In the genomic region with DNA sequence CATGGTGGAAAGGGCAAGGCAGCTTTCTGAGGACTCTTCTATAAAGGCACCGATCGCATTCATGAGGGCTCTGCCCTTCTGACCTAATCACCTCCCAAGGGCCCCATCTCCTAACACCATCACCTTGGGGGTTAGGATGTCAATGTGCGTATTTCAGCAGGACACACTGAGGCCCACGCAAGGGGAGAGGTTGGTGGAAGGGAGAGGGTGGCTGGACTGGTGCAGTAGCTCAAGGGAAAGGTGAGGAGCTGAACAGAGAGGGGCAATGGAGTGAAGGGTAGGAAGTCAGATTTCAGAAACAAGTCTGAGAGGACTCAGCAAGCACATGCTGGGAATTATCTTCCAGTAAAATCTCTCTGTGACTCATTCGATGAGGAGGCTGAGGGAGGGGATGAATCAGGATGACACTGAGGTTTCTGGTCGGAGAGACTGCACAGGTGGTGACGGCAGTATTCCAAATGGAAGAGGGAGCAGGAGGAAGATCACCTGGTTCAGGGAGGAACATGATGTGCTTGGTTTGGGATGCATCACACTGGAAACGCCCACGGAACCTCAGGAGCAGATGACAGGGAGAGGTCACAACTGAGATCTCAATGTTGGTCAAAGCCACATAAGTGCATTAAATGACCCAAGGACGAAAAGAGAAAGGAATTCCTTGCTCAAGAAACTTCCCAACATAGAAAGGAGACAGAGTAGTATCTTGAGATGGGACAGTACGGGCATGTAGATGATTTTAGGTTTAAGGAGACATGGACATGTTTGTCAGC, we compare ENCODE assay signal across 15 cellular contexts.
DNase-seq lines count a peak whose midpoint lies in the region; ATAC-seq, FAIRE-seq and TF ChIP-seq lines count a peak whose summit lies in the region.
"Had no signal": no experiment of that assay in that cellular context is flagged by ENCODE, and none has a peak within 500 bp of the region (broad histone marks: within the 10 kb centered on the region; RNA-seq: fewer than 3 reads in every experiment).

No MANE protein-coding gene starts in this region.

- H3K9me3 ChIP-seq in SK-N-SH (no peaks in the 10 kb centered on the region), transverse colon (no peaks in the 10 kb centered on the region)
- H3K9me3 ChIP-seq: Caco-2, gastroesophageal sphincter, prostate gland had no signal

- WGBS in SK-N-SH (ENCODE audit: low lambda C conversion rate) = 10% methylated on average over 11 of the region's 11 CpGs
- WGBS in transverse colon (ENCODE audit: low coverage in 1 of 2), 2 donors = 81 to 85% methylated on average over 6 to 11 of the region's 11 CpGs

- DNase-seq in SK-N-SH (no peak), RCC 7860 (ENCODE audit: low spot score) (peak; percentile 70), foreskin keratinocyte (peak; percentile 97 to 99), transverse colon (no peak), midbrain (lab: John Stamatoyannopoulos, UW) (no peak)
- no peak for DNase-seq in activated T-helper 1 cell treated with anti-CD3 and anti-CD28 coated beads, Interleukin-12 subunit alpha, Interleukin-12 subunit beta, Interleukin-2, Interleukin-4 antibody, amounts not matched to agents 30 ng/mL and 10 ng/mL and 1 ng/mL, durations not matched to agents 14 hours and 24 hours and 36 hours (ENCODE audit: low spot score)
- DNase-seq: activated gamma-delta T cell, Caco-2, NCI-H2171 had no signal

- ATAC-seq in SK-N-SH treated with all-trans-retinoic acid at 6 μM for 48 hours (no peak), foreskin keratinocyte (peak; percentile 99), HG03520 (IDR thresholded peaks at IDR 0.05; ENCODE audit: unreplicated experiment) (no peak)
- ATAC-seq: gastroesophageal sphincter had no signal

- no peaks in the 10 kb centered on the region for H3K36me3 ChIP-seq in SK-N-SH (replicated peaks in 1 of 2; ENCODE audit: control insufficient read depth in 1 of 2, insufficient read depth in 2 of 2, low read length in 1 of 2)
- no peaks in the 10 kb centered on the region for H3K36me3 ChIP-seq in transverse colon
- H3K36me3 ChIP-seq: gastroesophageal sphincter, prostate gland had no signal

- no peak overlapping the region for H2AFZ ChIP-seq in SK-N-SH (ENCODE audit: low read depth)

- H3K9me3 Mint-ChIP-seq in activated T-helper 1 cell treated with anti-CD3 and anti-CD28 coated beads, Interleukin-12 subunit alpha, Interleukin-12 subunit beta, Interleukin-2, Interleukin-4 antibody, amounts not matched to agents 30 ng/mL and 10 ng/mL and 1 ng/mL, durations not matched to agents 14 hours and 24 hours and 36 hours = no peaks in the 10 kb centered on the region
- H3K9me3 Mint-ChIP-seq: endodermal cell had no signal

- POLR2A ChIA-PET in SK-N-SH (lab: Yijun Ruan, JAX) = no interaction called here

- intact Hi-C loops in activated T-helper 1 cell treated with anti-CD3 and anti-CD28 coated beads, Interleukin-12 subunit alpha, Interleukin-12 subunit beta, Interleukin-2, Interleukin-4 antibody, amounts not matched to agents 30 ng/mL and 10 ng/mL and 1 ng/mL, durations not matched to agents 14 hours and 24 hours and 36 hours (cut with micrococcal nuclease) = no loop called here
- intact Hi-C loops in transverse colon (cut with DNase I; ENCODE audit: low total_unique reads) = no loop called here

- no peaks in the 10 kb centered on the region for H4K20me1 ChIP-seq in SK-N-SH (ENCODE audit: insufficient read depth)

- no peak for TF ChIP-seq POLR2A in transverse colon (IDR thresholded peaks at IDR 0.05)

- no peaks in the 10 kb centered on the region for H3K36me3 Mint-ChIP-seq in activated T-helper 1 cell treated with anti-CD3 and anti-CD28 coated beads, Interleukin-12 subunit alpha, Interleukin-12 subunit beta, Interleukin-2, Interleukin-4 antibody, amounts not matched to agents 30 ng/mL and 10 ng/mL and 1 ng/mL, durations not matched to agents 14 hours and 24 hours and 36 hours (ENCODE audit: low read depth)

- H3K9me2 ChIP-seq in SK-N-SH = no peaks in the 10 kb centered on the region

- H3K9ac ChIP-seq in SK-N-SH = no peak overlapping the region

- CTCF ChIA-PET in SK-N-SH (lab: Yijun Ruan, JAX) = no interaction called here

- H3K4me2 ChIP-seq in SK-N-SH = no peak overlapping the region

- TF ChIP-seq EP300 in SK-N-SH (IDR thresholded peaks at IDR 0.05; ENCODE audit: borderline replicate concordance in 1 of 2, low read depth in 1 of 2, low read length in 1 of 2) = no peak
- no peak for TF ChIP-seq EP300 in transverse colon (IDR thresholded peaks at IDR 0.05; ENCODE audit: low read depth)

- no peaks in the 10 kb centered on the region for H3K4me1 ChIP-seq in SK-N-SH (ENCODE audit: control insufficient read depth in 1 of 2, insufficient read depth in 2 of 2, low read depth in 1 of 2, low read length in 1 of 2)
- peaks cover 26% of the 10 kb centered on the region for H3K4me1 ChIP-seq in foreskin keratinocyte
- H3K4me1 ChIP-seq in transverse colon = peaks cover 0 to 5% (median 0%) of the 10 kb centered on the region in 4 donors
- H3K4me1 ChIP-seq: Caco-2, gastroesophageal sphincter, prostate gland had no signal

- H3K27me3 ChIP-seq in SK-N-SH (ENCODE audit: insufficient read depth) = peaks cover 33% of the 10 kb centered on the region; the same call in 1 of the 2 replicates
- H3K27me3 ChIP-seq in foreskin keratinocyte = no peaks in the 10 kb centered on the region
- no peaks in the 10 kb centered on the region for H3K27me3 ChIP-seq in transverse colon

- no peak for TF ChIP-seq RAD21 in SK-N-SH (IDR thresholded peaks at IDR 0.05; ENCODE audit: low read length)

- no peak overlapping the region for H3K4me3 Mint-ChIP-seq in activated T-helper 1 cell treated with anti-CD3 and anti-CD28 coated beads, Interleukin-12 subunit alpha, Interleukin-12 subunit beta, Interleukin-2, Interleukin-4 antibody, amounts not matched to agents 30 ng/mL and 10 ng/mL and 1 ng/mL, durations not matched to agents 14 hours and 24 hours and 36 hours
- H3K4me3 Mint-ChIP-seq: endodermal cell had no signal

- in situ Hi-C loops in transverse colon (cut with MboI; ENCODE audit: low pct_ligation_motif_present in 1 of 4, low pct_unique_long_range_greater_than_20kb in 1 of 4, low sequenced_read_pairs in 3 of 4) = no loop called here

- FAIRE-seq in RCC 7860 (lab: Jason Lieb, UNC) = peak; percentile 69

- H3K79me2 ChIP-seq in SK-N-SH (ENCODE audit: insufficient read depth) = no peaks in the 10 kb centered on the region

- TF ChIP-seq CTCF in SK-N-SH (IDR thresholded peaks at IDR 0.05) (no peak), foreskin keratinocyte (conservative IDR thresholded peaks at IDR 0.05) (no peak), transverse colon (IDR thresholded peaks at IDR 0.05) (no peak)

- peaks cover 4% of the 10 kb centered on the region for H3K27me3 Mint-ChIP-seq in activated T-helper 1 cell treated with anti-CD3 and anti-CD28 coated beads, Interleukin-12 subunit alpha, Interleukin-12 subunit beta, Interleukin-2, Interleukin-4 antibody, amounts not matched to agents 30 ng/mL and 10 ng/mL and 1 ng/mL, durations not matched to agents 14 hours and 24 hours and 36 hours (ENCODE audit: insufficient read depth)

- no peaks in the 10 kb centered on the region for H3F3A ChIP-seq in SK-N-SH (replicated peaks; ENCODE audit: insufficient read depth)

- H3K4me1 Mint-ChIP-seq in activated T-helper 1 cell treated with anti-CD3 and anti-CD28 coated beads, Interleukin-12 subunit alpha, Interleukin-12 subunit beta, Interleukin-2, Interleukin-4 antibody, amounts not matched to agents 30 ng/mL and 10 ng/mL and 1 ng/mL, durations not matched to agents 14 hours and 24 hours and 36 hours (ENCODE audit: low read depth) = no peaks in the 10 kb centered on the region
- H3K4me1 Mint-ChIP-seq: endodermal cell had no signal

- no peak overlapping the region for H3K27ac Mint-ChIP-seq in activated T-helper 1 cell treated with anti-CD3 and anti-CD28 coated beads, Interleukin-12 subunit alpha, Interleukin-12 subunit beta, Interleukin-2, Interleukin-4 antibody, amounts not matched to agents 30 ng/mL and 10 ng/mL and 1 ng/mL, durations not matched to agents 14 hours and 24 hours and 36 hours
- H3K27ac Mint-ChIP-seq: endodermal cell had no signal

- H3K4me3 ChIP-seq in SK-N-SH (ENCODE audit: low read depth in 2 of 2, low read length in 1 of 2) (no peak overlapping the region), transverse colon (no peak overlapping the region)
- H3K4me3 ChIP-seq: gastroesophageal sphincter, prostate gland had no signal

- H3K27ac ChIP-seq in SK-N-SH (ENCODE audit: low read depth in 2 of 2, low read length in 1 of 2) (no peak overlapping the region), foreskin keratinocyte (peak overlapping the region; percentile 99), transverse colon (no peak overlapping the region)
- H3K27ac ChIP-seq: 22Rv1, gastroesophageal sphincter, prostate gland had no signal

TF ChIP-seq in SK-N-SH, 30 proteins besides CTCF, POLR2A, EP300 and RAD21 (continues in another document):
- no peak for TF ChIP-seq RXRA (IDR thresholded peaks at IDR 0.05; ENCODE audit: borderline replicate concordance, low read depth)
- TF ChIP-seq, protein P1, sequence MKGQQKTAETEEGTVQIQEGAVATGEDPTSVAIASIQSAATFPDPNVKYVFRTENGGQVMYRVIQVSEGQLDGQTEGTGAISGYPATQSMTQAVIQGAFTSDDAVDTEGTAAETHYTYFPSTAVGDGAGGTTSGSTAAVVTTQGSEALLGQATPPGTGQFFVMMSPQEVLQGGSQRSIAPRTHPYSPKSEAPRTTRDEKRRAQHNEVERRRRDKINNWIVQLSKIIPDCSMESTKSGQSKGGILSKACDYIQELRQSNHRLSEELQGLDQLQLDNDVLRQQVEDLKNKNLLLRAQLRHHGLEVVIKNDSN (IDR thresholded peaks at IDR 0.05; ENCODE audit: borderline replicate concordance, low read depth) = no peak
- TF ChIP-seq, protein P2, sequence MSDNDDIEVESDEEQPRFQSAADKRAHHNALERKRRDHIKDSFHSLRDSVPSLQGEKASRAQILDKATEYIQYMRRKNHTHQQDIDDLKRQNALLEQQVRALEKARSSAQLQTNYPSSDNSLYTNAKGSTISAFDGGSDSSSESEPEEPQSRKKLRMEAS (IDR thresholded peaks at IDR 0.05; ENCODE audit: low read depth) = no peak

TF ChIP-seq in SK-N-SH treated with all-trans-retinoic acid at 6 μM for 48 hours, 23 proteins besides CTCF, POLR2A, EP300 and RAD21 (continues in another document):
- TF ChIP-seq ISL1 (CRISPR knock-in tag; IDR thresholded peaks at IDR 0.05) = no peak
- TF ChIP-seq PPARA (CRISPR knock-in tag; IDR thresholded peaks at IDR 0.05; ENCODE audit: borderline replicate concordance) = no peak
- no peak for TF ChIP-seq BACH2 (CRISPR knock-in tag; IDR thresholded peaks at IDR 0.05; ENCODE audit: borderline replicate concordance)
- TF ChIP-seq ESRRG (CRISPR knock-in tag; IDR thresholded peaks at IDR 0.05) = no peak
- no peak for TF ChIP-seq SNAI2 (CRISPR knock-in tag; IDR thresholded peaks at IDR 0.05)
- TF ChIP-seq ZNF8 (CRISPR knock-in tag; IDR thresholded peaks at IDR 0.05) = no peak
- no peak for TF ChIP-seq ZFP3 (CRISPR knock-in tag; IDR thresholded peaks at IDR 0.05)

Comparison
In these comparisons a context has a peak if more than half of its experiments do, and no peak if none do; other contexts are left out.
1. DNase-seq: peak in RCC 7860 (single experiment) and foreskin keratinocyte (2 of 2); none in SK-N-SH (single experiment), activated T-helper 1 cell treated with anti-CD3 and anti-CD28 coated beads, Interleukin-12 subunit alpha, Interleukin-12 subunit beta, Interleukin-2, Interleukin-4 antibody, amounts not matched to agents 30 ng/mL and 10 ng/mL and 1 ng/mL, durations not matched to agents 14 hours and 24 hours and 36 hours (single experiment), transverse colon (single experiment) and midbrain (single experiment).